In the genomic region with DNA sequence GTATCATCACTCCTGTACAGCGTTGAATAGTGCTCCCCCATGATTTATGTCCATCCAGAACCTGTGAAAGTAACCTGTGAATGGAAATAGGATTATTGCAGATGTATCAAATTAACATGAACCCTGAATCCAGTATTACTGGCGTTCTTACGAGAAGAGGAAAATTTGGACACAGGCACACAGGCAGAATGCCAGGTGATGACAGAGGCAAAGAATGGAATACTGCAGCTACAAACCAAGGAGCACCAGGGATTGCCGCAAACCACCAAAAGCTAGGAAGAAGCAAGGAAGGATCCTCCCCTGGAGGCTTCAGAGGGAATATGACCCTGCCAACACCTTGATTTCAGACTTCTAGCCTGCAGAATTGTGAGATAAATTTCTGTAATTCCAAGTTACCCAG, we compare ENCODE assay signal across 15 cellular contexts.
DNase-seq lines count a peak whose midpoint lies in the region; ATAC-seq and TF ChIP-seq lines count a peak whose summit lies in the region.
"Had no signal": no experiment of that assay in that cellular context is flagged by ENCODE, and none has a peak within 500 bp of the region (broad histone marks: within the 10 kb centered on the region; RNA-seq: fewer than 3 reads in every experiment).

No MANE protein-coding gene starts in this region.

- H3K4me1 ChIP-seq in IMR-90 (ENCODE audit: control insufficient read depth, insufficient read depth, low read length) (0 out of 2 replicates have a peak, but pooled peaks cover 4% of the 10 kb centered on the region), colonic mucosa (no peaks in the 10 kb centered on the region), left ventricle myocardium inferior (peaks cover 55% of the 10 kb centered on the region), stomach (peaks cover 4 to 23% (median 17%) of the 10 kb centered on the region in 4 donors)

- no peak overlapping the region for H4K5ac ChIP-seq in IMR-90 (ENCODE audit: low read depth, low read length)

- H3K27me3 ChIP-seq in IMR-90 (ENCODE audit: control insufficient read depth, insufficient read depth, low read length), result peaks cover 7% of the 10 kb centered on the region
- no peaks in the 10 kb centered on the region for H3K27me3 ChIP-seq in colonic mucosa
- no peaks in the 10 kb centered on the region for H3K27me3 ChIP-seq in left ventricle myocardium inferior (ENCODE audit: low read depth)
- H3K27me3 ChIP-seq in stomach, result peaks cover 0 to 13% (median 0%) of the 10 kb centered on the region in 3 donors

- H4K20me1 ChIP-seq in IMR-90 (ENCODE audit: insufficient read depth, low read length), result no peaks in the 10 kb centered on the region

- H4K8ac ChIP-seq in IMR-90 (ENCODE audit: low read depth in 2 of 2, low read length in 2 of 2), result no peak overlapping the region

- no peak overlapping the region for H2BK15ac ChIP-seq in IMR-90 (ENCODE audit: low read depth, low read length)

- no peak overlapping the region for H3K14ac ChIP-seq in IMR-90 (replicated peaks; ENCODE audit: low read depth, low read length)

- POLR2A ChIA-PET in IMR-90 (lab: Charles Lee; ENCODE audit: unreplicated experiment), result no interaction called here

- H2AK9ac ChIP-seq in IMR-90 (replicated peaks; ENCODE audit: low read depth, low read length, poor library complexity), result no peak overlapping the region

- ATAC-seq in IMR-90 (ENCODE audit: low read depth) (no peak), HG03378 (IDR thresholded peaks at IDR 0.05; ENCODE audit: unreplicated experiment) (no peak)
- ATAC-seq: GM12878 had no signal

- H3K9ac ChIP-seq in IMR-90 (ENCODE audit: low read depth, low read length) (no peak overlapping the region), colonic mucosa (ENCODE audit: low read depth in 2 of 2, low read length in 2 of 2) (no peak overlapping the region)

- H2BK120ac ChIP-seq in IMR-90 (ENCODE audit: low read depth, low read length), result no peak overlapping the region

- no peak overlapping the region for H2AK5ac ChIP-seq in IMR-90 (ENCODE audit: low read depth, low read length)

- in situ Hi-C loops in IMR-90 (cut with MboI; ENCODE audit: low sequenced_read_pairs), result no loop called here

- TF ChIP-seq CTCF in IMR-90 (conservative IDR thresholded peaks at IDR 0.05; ENCODE audit: low read depth, low read length) (no peak), colonic mucosa (IDR thresholded peaks at IDR 0.05) (no peak), left ventricle myocardium inferior (IDR thresholded peaks at IDR 0.05; ENCODE audit: borderline replicate concordance) (no peak), stomach (IDR thresholded peaks at IDR 0.05) (no peak)

- H2AFZ ChIP-seq in IMR-90 (replicated peaks; ENCODE audit: low read length, poor library complexity), result no peak overlapping the region

- intact Hi-C loops in IMR-90 (cut with micrococcal nuclease), result no loop called here
- intact Hi-C loops in colonic mucosa (cut with DNase I), result no loop called here
- intact Hi-C loops in left ventricle myocardium inferior (cut with micrococcal nuclease), result no loop called here
- intact Hi-C loops in stomach (cut with DNase I; ENCODE audit: low total_unique reads), result no loop called here

- TF ChIP-seq RAD21 in IMR-90 (IDR thresholded peaks at IDR 0.05; ENCODE audit: low read length), result no peak

- TF ChIP-seq EP300 in stomach (IDR thresholded peaks at IDR 0.05), result no peak

- H4K91ac ChIP-seq in IMR-90 (ENCODE audit: insufficient read depth, low read depth, low read length), result no peak overlapping the region

- H3K27ac ChIP-seq in IMR-90 (ENCODE audit: insufficient read depth, low read length) (no peak overlapping the region), colonic mucosa (no peak overlapping the region), left ventricle myocardium inferior (replicated peaks) (peak overlapping the region; percentile 85), stomach (no peak overlapping the region)
- H3K27ac ChIP-seq: C4-2B, WERI-Rb-1 had no signal

- no peak overlapping the region for H3K18ac ChIP-seq in IMR-90 (ENCODE audit: low read depth, low read length)

- dilution Hi-C loops in IMR-90 (cut with HindIII; ENCODE audit: low sequenced_read_pairs, unreplicated experiment), result no loop called here

- no peak overlapping the region for H3K56ac ChIP-seq in IMR-90 (ENCODE audit: extremely low read depth, insufficient read depth, low read length)

- no peak overlapping the region for H3K4ac ChIP-seq in IMR-90 (ENCODE audit: low read depth, low read length)

- peak; percentile 11 for DNase-seq in IMR-90
- DNase-seq in colonic mucosa, result peak; percentile 48
- DNase-seq in left ventricle myocardium inferior, result peak; percentile 57
- peak; percentile 31 for DNase-seq in stomach
- DNase-seq in NCI-H748 (lab: John Stamatoyannopoulos, UW; ENCODE audit: unreplicated experiment), result no peak
- DNase-seq in cortex of kidney (lab: John Stamatoyannopoulos, UW), result no peak
- DNase-seq in HK-2 (ENCODE audit: unreplicated experiment), result no peak
- DNase-seq: activated naive CD4-positive, alpha-beta T cell treated with anti-CD3 and anti-CD28 coated beads, Interleukin-2, amount 10 ng/mL, durations not matched to agents 7 days and 5 days; cerebellar nuclear complex; DMS53; SW 1271; WERI-Rb-1 had no signal

- CTCF ChIA-PET in IMR-90 (lab: Yijun Ruan, JAX), result no interaction called here

- no peak overlapping the region for H3K4me2 ChIP-seq in IMR-90 (ENCODE audit: low read depth, low read length)

- H2BK20ac ChIP-seq in IMR-90 (ENCODE audit: low read depth, low read length), result no peak overlapping the region

- no peaks in the 10 kb centered on the region for H3K79me1 ChIP-seq in IMR-90 (ENCODE audit: low read depth in 1 of 2, low read length in 2 of 2)

- H3K36me3 ChIP-seq in IMR-90 (ENCODE audit: control insufficient read depth, insufficient read depth, low read length) (no peaks in the 10 kb centered on the region), colonic mucosa (no peaks in the 10 kb centered on the region), left ventricle myocardium inferior (no peaks in the 10 kb centered on the region), stomach (no peaks in the 10 kb centered on the region)
- H3K36me3 ChIP-seq: WERI-Rb-1 had no signal

- no peaks in the 10 kb centered on the region for H3K9me3 ChIP-seq in IMR-90 (ENCODE audit: control insufficient read depth, insufficient read depth, low read length)
- H3K9me3 ChIP-seq in colonic mucosa, result no peaks in the 10 kb centered on the region
- H3K9me3 ChIP-seq in left ventricle myocardium inferior (replicated peaks), result peaks cover 7% of the 10 kb centered on the region
- H3K9me3 ChIP-seq in stomach, result no peaks in the 10 kb centered on the region

- no peak overlapping the region for H3K23ac ChIP-seq in IMR-90 (ENCODE audit: low read depth, low read length)

- H3K4me3 ChIP-seq in IMR-90 (ENCODE audit: insufficient read depth, low read depth, low read length) (no peak overlapping the region), colonic mucosa (no peak overlapping the region), left ventricle myocardium inferior (no peak overlapping the region), stomach (no peak overlapping the region)
- H3K4me3 ChIP-seq: GM12878 had no signal

- no TSS peak for BruUV-seq in IMR-90 (replicated peaks; lab: Mats Ljungman, UMichigan)

- TF ChIP-seq POLR2A in IMR-90 (IDR thresholded peaks at IDR 0.05; ENCODE audit: low read depth, low read length), result no peak
- TF ChIP-seq POLR2A in stomach (IDR thresholded peaks at IDR 0.05), result no peak

- WGBS in IMR-90 (ENCODE audit: extremely low coverage in 2 of 2, insufficient read length in 1 of 2), 2 experiments, result no CpG with 5 or more reads among the region's 4 CpGs
- WGBS in stomach, 5 donors, result 48 to 77% (median 70%) methylated on average over 4 of the region's 4 CpGs

- H3K9me1 ChIP-seq in IMR-90 (ENCODE audit: insufficient read depth, low read length), result 0 out of 2 replicates have a peak, but pooled peaks cover 3% of the 10 kb centered on the region

- no peak overlapping the region for H2BK5ac ChIP-seq in IMR-90 (ENCODE audit: low read depth, low read length, poor library complexity, severe bottlenecking)

TF ChIP-seq in IMR-90, 13 proteins besides CTCF, POLR2A, EP300 and RAD21:
- no peak for TF ChIP-seq USF2 (IDR thresholded peaks at IDR 0.05; ENCODE audit: low read depth, low read length)
- no peak for TF ChIP-seq RCOR1 (IDR thresholded peaks at IDR 0.05; ENCODE audit: insufficient replicate concordance, low read length)
- no peak for TF ChIP-seq CEBPB (IDR thresholded peaks at IDR 0.05; ENCODE audit: low read depth, low read length)
TF ChIP-seq in IMR-90: peak in this region for 0.

Comparison
In these comparisons a context has a peak if more than half of its experiments do, and no peak if none do; other contexts are left out.
1. DNase-seq: peak in IMR-90 (single experiment), colonic mucosa (single experiment), left ventricle myocardium inferior (single experiment) and stomach (single experiment); none in NCI-H748 (single experiment), cortex of kidney (single experiment) and HK-2 (single experiment).